ENCODE assay signal across 20 cellular contexts in genomic region chr14:39083127-39083526, GRCh38.
"Had no signal": no experiment of that assay in that cellular context is flagged by ENCODE, and none has a peak within 500 bp of the region (broad histone marks: within the 10 kb centered on the region; RNA-seq: fewer than 3 reads in every experiment).

No MANE protein-coding gene starts in this region.

- H3K4me3 Mint-ChIP-seq: IgD-negative memory B cell had no signal

- H3K4me2 ChIP-seq: KMS-11, SK-N-SH had no signal

- H3K9me3 Mint-ChIP-seq: IgD-negative memory B cell had no signal

- H3K4me3 ChIP-seq: K562 had no signal

- H3K27me3 Mint-ChIP-seq: IgD-negative memory B cell had no signal

- ATAC-seq: K562 had no signal

- H3K9ac ChIP-seq: KMS-11, SK-N-SH had no signal

- H3K27ac ChIP-seq: KMS-11, RWPE1 had no signal

- H3K9me3 ChIP-seq: SK-N-SH had no signal

- DNase-seq: Kasumi-1, MM.1S, NCI-H1092 treated with DMSO at 0.1 percent for 48 hours, NCI-H1436, NCI-H187, NCI-H2029, NCI-H2081 treated with DMSO at 0.1 percent for 48 hours, NCI-H2171, NCI-H226, NCI-H446, NCI-H510A, NCI-H524 treated with DMSO at 0.1 percent for 48 hours, NCI-H69, NCI-H774, SHP77, SK-N-SH had no signal
